In the genomic region with DNA sequence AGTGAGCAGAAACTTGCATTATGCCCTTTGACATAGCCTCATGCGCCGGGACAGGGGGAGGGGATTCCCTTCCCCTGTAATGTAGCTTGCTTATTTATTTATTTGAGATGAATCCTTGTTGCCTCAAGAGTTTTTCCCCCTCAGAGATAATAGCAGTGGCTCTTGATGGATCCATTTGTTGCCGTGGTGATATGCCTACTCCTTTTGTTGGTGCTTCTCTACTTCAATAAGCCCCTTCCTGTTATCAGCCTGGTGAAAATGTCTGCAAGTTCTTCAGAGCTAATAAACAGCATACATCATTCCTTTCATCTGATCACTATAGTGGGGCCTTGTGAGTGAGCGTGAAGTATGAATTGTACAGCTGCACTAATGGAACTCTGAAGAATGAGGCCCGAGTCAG, we compare ENCODE assay signal across 18 cellular contexts. TPM values are rescaled to one million over a fixed set of nuclear protein-coding genes. Genes with fewer than 3 reads are reported as not detected.
DNase-seq lines count a peak whose midpoint lies in the region; ATAC-seq and TF ChIP-seq lines count a peak whose summit lies in the region.
"Had no signal": no experiment of that assay in that cellular context is flagged by ENCODE, and none has a peak within 500 bp of the region (broad histone marks: within the 10 kb centered on the region; RNA-seq: fewer than 3 reads in every experiment).

No MANE protein-coding gene starts in this region.

- no peaks in the 10 kb centered on the region for H3K36me3 Mint-ChIP-seq in progenitor cell of endocrine pancreas (ENCODE audit: insufficient read depth)

- H3K27ac ChIP-seq in caudate nucleus (ENCODE audit: low read depth, low read length) = peak overlapping the region; percentile 18
- H3K27ac ChIP-seq: cardiac muscle cell, right atrium auricular region had no signal

- H3K4me1 Mint-ChIP-seq in progenitor cell of endocrine pancreas (ENCODE audit: low read depth) = peaks cover 22% of the 10 kb centered on the region
- H3K4me1 Mint-ChIP-seq: immature natural killer cell had no signal

- H3K4me3 Mint-ChIP-seq in progenitor cell of endocrine pancreas (ENCODE audit: low read depth) = no peak overlapping the region
- H3K4me3 Mint-ChIP-seq: activated CD8-positive, alpha-beta T cell treated with anti-CD3 and anti-CD28 coated beads for 36 hours; B cell; immature natural killer cell had no signal

- ATAC-seq in HG03196 (IDR thresholded peaks at IDR 0.05; ENCODE audit: unreplicated experiment) = no peak
- ATAC-seq in HG03139 (IDR thresholded peaks at IDR 0.05; ENCODE audit: unreplicated experiment) = no peak
- ATAC-seq: activated CD8-positive, alpha-beta T cell treated with anti-CD3 and anti-CD28 coated beads for 36 hours; SK-N-SH treated with all-trans-retinoic acid at 6 μM for 48 hours had no signal

- no peak for TF ChIP-seq CTCF in progenitor cell of endocrine pancreas (IDR thresholded peaks at IDR 0.05; ENCODE audit: unreplicated experiment)

- DNase-seq in NCI-H1105 (lab: John Stamatoyannopoulos, UW) (peak; percentile 49), NCI-H2227 treated with DMSO at 0.1 percent for 48 hours (lab: John Stamatoyannopoulos, UW) (peak; percentile 97), caudate nucleus (lab: John Stamatoyannopoulos, UW) (no peak), progenitor cell of endocrine pancreas (ENCODE audit: low spot score, unreplicated experiment) (no peak), HuH-7.5 (ENCODE audit: low spot score) (no peak), NCI-H446 treated with DMSO at 0.1 percent for 48 hours (lab: John Stamatoyannopoulos, UW) (no peak)
- DNase-seq: activated CD8-positive, alpha-beta T cell treated with anti-CD3 and anti-CD28 coated beads for 36 hours; activated naive CD4-positive, alpha-beta T cell; amniotic stem cell; foreskin fibroblast; immature natural killer cell; nucleus accumbens had no signal

- H3K9me3 Mint-ChIP-seq in progenitor cell of endocrine pancreas (ENCODE audit: low read depth) = no peaks in the 10 kb centered on the region
- H3K9me3 Mint-ChIP-seq: activated CD8-positive, alpha-beta T cell treated with anti-CD3 and anti-CD28 coated beads for 36 hours; immature natural killer cell had no signal

- H3K27ac Mint-ChIP-seq in progenitor cell of endocrine pancreas = peak overlapping the region; percentile 8
- H3K27ac Mint-ChIP-seq: activated CD8-positive, alpha-beta T cell treated with anti-CD3 and anti-CD28 coated beads for 36 hours; B cell; immature natural killer cell had no signal

- H3K27me3 Mint-ChIP-seq in progenitor cell of endocrine pancreas = no peaks in the 10 kb centered on the region
- H3K27me3 Mint-ChIP-seq: activated CD8-positive, alpha-beta T cell treated with anti-CD3 and anti-CD28 coated beads for 36 hours; B cell had no signal

RNA-seq across cellular contexts. Expression of a gene that starts 19.4 kb away (rescaled TPM):
- total RNA-seq in progenitor cell of endocrine pancreas = 238 and 247 TPM in 2 replicates

RNA-seq across cellular contexts. Expression of a gene that starts 38.9 kb away (rescaled TPM):
- 18.8 and 25.4 TPM in 2 replicates for total RNA-seq in progenitor cell of endocrine pancreas

Comparison
In these comparisons a context has a peak if more than half of its experiments do, and no peak if none do; other contexts are left out.
1. DNase-seq: peak in NCI-H1105 (single experiment) and NCI-H2227 treated with DMSO at 0.1 percent for 48 hours (single experiment); none in caudate nucleus (0 of 61), progenitor cell of endocrine pancreas (single experiment), HuH-7.5 (single experiment) and NCI-H446 treated with DMSO at 0.1 percent for 48 hours (single experiment).